In the genomic region with DNA sequence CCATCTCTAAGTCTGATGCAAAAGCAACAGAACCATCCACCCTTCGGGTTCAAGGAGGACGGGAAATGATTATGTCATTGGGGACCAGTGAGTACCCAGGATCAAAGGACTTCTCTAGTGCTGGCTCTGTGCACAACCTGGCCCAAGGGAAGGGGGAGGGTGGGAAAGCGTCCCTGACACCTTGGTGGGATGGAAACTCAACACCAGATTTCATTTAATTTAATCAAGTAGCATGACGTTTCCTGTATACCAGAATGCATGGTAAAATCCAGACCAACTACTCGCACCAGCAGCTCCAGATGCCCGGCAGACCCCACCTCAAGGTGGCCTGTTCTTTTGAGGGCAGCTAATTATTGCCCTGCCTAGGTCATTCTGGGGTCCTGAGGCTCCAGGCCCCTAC, we compare ENCODE assay signal across 4 cellular contexts.
"Had no signal": no experiment of that assay in that cellular context is flagged by ENCODE, and none has a peak within 500 bp of the region (broad histone marks: within the 10 kb centered on the region; RNA-seq: fewer than 3 reads in every experiment).

No MANE protein-coding gene starts in this region.

- DNase-seq: H7, HFFc6, IMR-90, KG1 had no signal
